Comparison of ENCODE assay signal across 21 cellular contexts in genomic region chr2:169386621-169387235, GRCh38. TPM values are rescaled to one million over a fixed set of nuclear protein-coding genes. Genes with fewer than 3 reads are reported as not detected.
DNase-seq lines count a peak whose midpoint lies in the region; ATAC-seq, FAIRE-seq and TF ChIP-seq lines count a peak whose summit lies in the region.
"Had no signal": no experiment of that assay in that cellular context is flagged by ENCODE, and none has a peak within 500 bp of the region (broad histone marks: within the 10 kb centered on the region; RNA-seq: fewer than 3 reads in every experiment).

No MANE protein-coding gene starts in this region.

- 14 to 49% (median 33%) methylated on average over 3 of the region's 3 CpGs for WGBS in small intestine, 3 donors

- TF ChIP-seq CTCF in VCaP (conservative IDR thresholded peaks at IDR 0.05) (no peak), left lung (IDR thresholded peaks at IDR 0.05) (no peak)

- ATAC-seq in GM19328 (IDR thresholded peaks at IDR 0.05; ENCODE audit: unreplicated experiment) (no peak), left ventricle myocardium superior (no peak), left lung (no peak)
- ATAC-seq: HCT116 had no signal

- DNase-seq in left kidney (ENCODE audit: low read depth, low spot score) (peak; percentile 27), mucosa of gallbladder (ENCODE audit: low spot score) (peak; percentile 10), small intestine (peak; percentile 32), left ventricle myocardium superior (no peak), left lung (no peak)
- DNase-seq: ACHN; AML-193; CD4-positive, alpha-beta memory T cell; DMS79 treated with DMSO at 0.1 percent for 48 hours; GF-D8; GOT3; H7; HFFc6; IMR-90 had no signal

- FAIRE-seq in small intestine (lab: Jason Lieb, UNC) = no peak
- FAIRE-seq: A204.1 had no signal

- peak overlapping the region; percentile 52 for H3K27ac ChIP-seq in VCaP
- H3K27ac ChIP-seq in small intestine (ENCODE audit: low read depth in 1 of 2, low read length in 1 of 2) = no peak overlapping the region
- H3K27ac ChIP-seq in left lung = no peak overlapping the region
- H3K27ac ChIP-seq: HL-60 had no signal

- H3K36me3 ChIP-seq in small intestine (ENCODE audit: control insufficient read depth in 2 of 2, insufficient read depth in 2 of 2, low read length in 2 of 2) = no peaks in the 10 kb centered on the region
- H3K36me3 ChIP-seq in left lung = no peaks in the 10 kb centered on the region

- intact Hi-C loops in left ventricle myocardium superior (cut with micrococcal nuclease) (no loop called here), left lung (cut with DNase I) (no loop called here)

- H3K9me3 ChIP-seq in small intestine (ENCODE audit: control insufficient read depth, low read depth) = no peaks in the 10 kb centered on the region
- no peaks in the 10 kb centered on the region for H3K9me3 ChIP-seq in left lung

- H3K4me3 ChIP-seq in small intestine (ENCODE audit: low read depth in 1 of 2, low read length in 2 of 2) = no peak overlapping the region
- H3K4me3 ChIP-seq in left lung = no peak overlapping the region

- H3K27me3 ChIP-seq in small intestine (ENCODE audit: control insufficient read depth in 2 of 2, insufficient read depth in 2 of 2, low read length in 2 of 2) (peaks cover 0 to 3% of the 10 kb centered on the region in 2 donors), left lung (peaks cover 0 to 2% of the 10 kb centered on the region in 2 donors)

- H3K4me1 ChIP-seq in small intestine (ENCODE audit: control insufficient read depth in 2 of 2, insufficient read depth in 1 of 2, low read depth in 1 of 2, low read length in 1 of 2) (no peaks in the 10 kb centered on the region), left lung (no peaks in the 10 kb centered on the region)

RNA-seq across cellular contexts. Expression of gene LRP2, which starts 24.4 kb away (rescaled TPM):
- total RNA-seq in mucosa of gallbladder (13.6 TPM), left ventricle myocardium superior (2.0 TPM), left lung (10 to 100 TPM; 14.5 to 34.6 TPM)
- polyA plus RNA-seq in small intestine = under 1 TPM in 1 of 3 donors, not detected in 2; 0.01 TPM
- total RNA-seq: CD4-positive, alpha-beta memory T cell; HFFc6; IMR-90 had no signal
- polyA plus RNA-seq: BJ; CD14-positive monocyte; CD4-positive, alpha-beta memory T cell; IMR-90 had no signal

Comparison
In these comparisons a context has a peak if more than half of its experiments do, and no peak if none do; other contexts are left out.
1. DNase-seq: peak in left kidney (single experiment), mucosa of gallbladder (single experiment) and small intestine (single experiment); none in left ventricle myocardium superior (single experiment) and left lung (0 of 2).